In the genomic region with DNA sequence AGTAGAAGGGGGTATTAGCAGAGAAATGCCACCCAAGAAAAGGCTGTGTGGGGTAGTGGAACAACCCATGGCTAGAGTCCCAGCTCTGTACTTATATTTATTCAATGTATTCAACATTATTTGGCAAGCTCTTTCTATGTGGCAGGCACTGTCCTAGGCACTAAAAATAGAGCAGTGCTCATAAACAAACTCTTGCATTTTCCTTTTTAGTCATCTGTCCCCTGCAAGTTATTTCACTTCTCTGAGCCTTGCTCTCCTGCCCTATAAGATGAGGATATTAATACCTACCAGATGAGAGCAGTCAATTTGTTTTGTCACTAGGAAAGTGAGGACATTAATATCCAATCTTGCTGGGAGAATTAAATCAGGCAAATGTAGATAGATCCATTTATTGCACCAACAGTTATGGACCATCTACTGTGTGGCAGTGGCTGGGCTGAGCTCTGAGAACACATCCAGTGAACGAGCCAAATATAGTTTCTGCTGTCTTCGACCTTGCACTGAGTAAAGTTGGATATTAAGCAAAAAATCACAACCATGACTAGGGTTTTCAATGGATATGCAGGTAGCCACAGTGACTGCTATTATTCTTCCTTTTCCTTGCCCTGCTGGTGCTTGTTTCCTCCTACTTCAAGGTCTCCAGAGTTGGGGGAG, we compare ENCODE assay signal across 1 cellular context.
TF ChIP-seq lines count a peak whose summit lies in the region.

No MANE protein-coding gene starts in this region.

TF ChIP-seq in GM23338, 12 proteins besides CTCF, POLR2A, EP300 and RAD21 (continued from another document):
- TF ChIP-seq, protein P1, sequence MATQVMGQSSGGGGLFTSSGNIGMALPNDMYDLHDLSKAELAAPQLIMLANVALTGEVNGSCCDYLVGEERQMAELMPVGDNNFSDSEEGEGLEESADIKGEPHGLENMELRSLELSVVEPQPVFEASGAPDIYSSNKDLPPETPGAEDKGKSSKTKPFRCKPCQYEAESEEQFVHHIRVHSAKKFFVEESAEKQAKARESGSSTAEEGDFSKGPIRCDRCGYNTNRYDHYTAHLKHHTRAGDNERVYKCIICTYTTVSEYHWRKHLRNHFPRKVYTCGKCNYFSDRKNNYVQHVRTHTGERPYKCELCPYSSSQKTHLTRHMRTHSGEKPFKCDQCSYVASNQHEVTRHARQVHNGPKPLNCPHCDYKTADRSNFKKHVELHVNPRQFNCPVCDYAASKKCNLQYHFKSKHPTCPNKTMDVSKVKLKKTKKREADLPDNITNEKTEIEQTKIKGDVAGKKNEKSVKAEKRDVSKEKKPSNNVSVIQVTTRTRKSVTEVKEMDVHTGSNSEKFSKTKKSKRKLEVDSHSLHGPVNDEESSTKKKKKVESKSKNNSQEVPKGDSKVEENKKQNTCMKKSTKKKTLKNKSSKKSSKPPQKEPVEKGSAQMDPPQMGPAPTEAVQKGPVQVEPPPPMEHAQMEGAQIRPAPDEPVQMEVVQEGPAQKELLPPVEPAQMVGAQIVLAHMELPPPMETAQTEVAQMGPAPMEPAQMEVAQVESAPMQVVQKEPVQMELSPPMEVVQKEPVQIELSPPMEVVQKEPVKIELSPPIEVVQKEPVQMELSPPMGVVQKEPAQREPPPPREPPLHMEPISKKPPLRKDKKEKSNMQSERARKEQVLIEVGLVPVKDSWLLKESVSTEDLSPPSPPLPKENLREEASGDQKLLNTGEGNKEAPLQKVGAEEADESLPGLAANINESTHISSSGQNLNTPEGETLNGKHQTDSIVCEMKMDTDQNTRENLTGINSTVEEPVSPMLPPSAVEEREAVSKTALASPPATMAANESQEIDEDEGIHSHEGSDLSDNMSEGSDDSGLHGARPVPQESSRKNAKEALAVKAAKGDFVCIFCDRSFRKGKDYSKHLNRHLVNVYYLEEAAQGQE (IDR thresholded peaks at IDR 0.05; ENCODE audit: unreplicated experiment), result no peak
- no peak for TF ChIP-seq STAT1 (IDR thresholded peaks at IDR 0.05; ENCODE audit: unreplicated experiment)
- TF ChIP-seq POLR2AphosphoS5 (IDR thresholded peaks at IDR 0.05; ENCODE audit: low read depth), result no peak
- TF ChIP-seq, protein P2, sequence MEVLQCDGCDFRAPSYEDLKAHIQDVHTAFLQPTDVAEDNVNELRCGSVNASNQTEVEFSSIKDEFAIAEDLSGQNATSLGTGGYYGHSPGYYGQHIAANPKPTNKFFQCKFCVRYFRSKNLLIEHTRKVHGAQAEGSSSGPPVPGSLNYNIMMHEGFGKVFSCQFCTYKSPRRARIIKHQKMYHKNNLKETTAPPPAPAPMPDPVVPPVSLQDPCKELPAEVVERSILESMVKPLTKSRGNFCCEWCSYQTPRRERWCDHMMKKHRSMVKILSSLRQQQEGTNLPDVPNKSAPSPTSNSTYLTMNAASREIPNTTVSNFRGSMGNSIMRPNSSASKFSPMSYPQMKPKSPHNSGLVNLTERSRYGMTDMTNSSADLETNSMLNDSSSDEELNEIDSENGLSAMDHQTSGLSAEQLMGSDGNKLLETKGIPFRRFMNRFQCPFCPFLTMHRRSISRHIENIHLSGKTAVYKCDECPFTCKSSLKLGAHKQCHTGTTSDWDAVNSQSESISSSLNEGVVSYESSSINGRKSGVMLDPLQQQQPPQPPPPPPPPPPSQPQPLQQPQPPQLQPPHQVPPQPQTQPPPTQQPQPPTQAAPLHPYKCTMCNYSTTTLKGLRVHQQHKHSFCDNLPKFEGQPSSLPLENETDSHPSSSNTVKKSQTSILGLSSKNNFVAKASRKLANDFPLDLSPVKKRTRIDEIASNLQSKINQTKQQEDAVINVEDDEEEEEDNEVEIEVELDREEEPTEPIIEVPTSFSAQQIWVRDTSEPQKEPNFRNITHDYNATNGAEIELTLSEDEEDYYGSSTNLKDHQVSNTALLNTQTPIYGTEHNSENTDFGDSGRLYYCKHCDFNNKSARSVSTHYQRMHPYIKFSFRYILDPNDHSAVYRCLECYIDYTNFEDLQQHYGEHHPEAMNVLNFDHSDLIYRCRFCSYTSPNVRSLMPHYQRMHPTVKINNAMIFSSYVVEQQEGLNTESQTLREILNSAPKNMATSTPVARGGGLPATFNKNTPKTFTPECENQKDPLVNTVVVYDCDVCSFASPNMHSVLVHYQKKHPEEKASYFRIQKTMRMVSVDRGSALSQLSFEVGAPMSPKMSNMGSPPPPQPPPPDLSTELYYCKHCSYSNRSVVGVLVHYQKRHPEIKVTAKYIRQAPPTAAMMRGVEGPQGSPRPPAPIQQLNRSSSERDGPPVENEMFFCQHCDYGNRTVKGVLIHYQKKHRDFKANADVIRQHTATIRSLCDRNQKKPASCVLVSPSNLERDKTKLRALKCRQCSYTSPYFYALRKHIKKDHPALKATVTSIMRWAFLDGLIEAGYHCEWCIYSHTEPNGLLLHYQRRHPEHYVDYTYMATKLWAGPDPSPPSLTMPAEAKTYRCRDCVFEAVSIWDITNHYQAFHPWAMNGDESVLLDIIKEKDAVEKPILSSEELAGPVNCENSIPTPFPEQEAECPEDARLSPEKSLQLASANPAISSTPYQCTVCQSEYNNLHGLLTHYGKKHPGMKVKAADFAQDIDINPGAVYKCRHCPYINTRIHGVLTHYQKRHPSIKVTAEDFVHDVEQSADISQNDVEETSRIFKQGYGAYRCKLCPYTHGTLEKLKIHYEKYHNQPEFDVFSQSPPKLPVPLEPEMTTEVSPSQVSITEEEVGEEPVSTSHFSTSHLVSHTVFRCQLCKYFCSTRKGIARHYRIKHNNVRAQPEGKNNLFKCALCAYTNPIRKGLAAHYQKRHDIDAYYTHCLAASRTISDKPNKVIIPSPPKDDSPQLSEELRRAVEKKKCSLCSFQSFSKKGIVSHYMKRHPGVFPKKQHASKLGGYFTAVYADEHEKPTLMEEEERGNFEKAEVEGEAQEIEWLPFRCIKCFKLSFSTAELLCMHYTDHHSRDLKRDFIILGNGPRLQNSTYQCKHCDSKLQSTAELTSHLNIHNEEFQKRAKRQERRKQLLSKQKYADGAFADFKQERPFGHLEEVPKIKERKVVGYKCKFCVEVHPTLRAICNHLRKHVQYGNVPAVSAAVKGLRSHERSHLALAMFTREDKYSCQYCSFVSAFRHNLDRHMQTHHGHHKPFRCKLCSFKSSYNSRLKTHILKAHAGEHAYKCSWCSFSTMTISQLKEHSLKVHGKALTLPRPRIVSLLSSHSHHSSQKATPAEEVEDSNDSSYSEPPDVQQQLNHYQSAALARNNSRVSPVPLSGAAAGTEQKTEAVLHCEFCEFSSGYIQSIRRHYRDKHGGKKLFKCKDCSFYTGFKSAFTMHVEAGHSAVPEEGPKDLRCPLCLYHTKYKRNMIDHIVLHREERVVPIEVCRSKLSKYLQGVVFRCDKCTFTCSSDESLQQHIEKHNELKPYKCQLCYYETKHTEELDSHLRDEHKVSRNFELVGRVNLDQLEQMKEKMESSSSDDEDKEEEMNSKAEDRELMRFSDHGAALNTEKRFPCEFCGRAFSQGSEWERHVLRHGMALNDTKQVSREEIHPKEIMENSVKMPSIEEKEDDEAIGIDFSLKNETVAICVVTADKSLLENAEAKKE (CRISPR knock-in tag; IDR thresholded peaks at IDR 0.05), result no peak
- TF ChIP-seq CREB1 (CRISPR knock-in tag; IDR thresholded peaks at IDR 0.05; ENCODE audit: low read depth), result no peak
- no peak for TF ChIP-seq NANOG (IDR thresholded peaks at IDR 0.05; ENCODE audit: borderline replicate concordance)
